8 cellular contexts compared by ENCODE assay signal in genomic region chr1:46718727-46719622, GRCh38. TPM values are rescaled to one million over a fixed set of nuclear protein-coding genes. Genes with fewer than 3 reads are reported as not detected.
DNase-seq lines count a peak whose midpoint lies in the region; ATAC-seq and TF ChIP-seq lines count a peak whose summit lies in the region.

Gene EFCAB14, minus strand, starts transcription at chr1:46719114. Its CDS starts 1,027 bp downstream, at chr1:46718087.

- peaks cover 30% of the 10 kb centered on the region for H3K4me1 ChIP-seq in mucosa of descending colon (ENCODE audit: low read depth)

- ATAC-seq in GM21529 (IDR thresholded peaks at IDR 0.05; ENCODE audit: unreplicated experiment) (peak; percentile 96), mucosa of descending colon (peak; percentile 96)

- intact Hi-C loops in mucosa of descending colon (cut with DNase I, micrococcal nuclease), result no loop called here

- H3K27me3 Mint-ChIP-seq in IgD-negative memory B cell, result no peaks in the 10 kb centered on the region

- no peaks in the 10 kb centered on the region for H3K36me3 ChIP-seq in mucosa of descending colon (ENCODE audit: low read depth)

- peak within 1 kb of the TSS; percentile 92 for H3K4me3 ChIP-seq in epithelial cell of esophagus (ENCODE audit: low read length)
- peak within 1 kb of the TSS; percentile 91 for H3K4me3 ChIP-seq in mucosa of descending colon

- peak within 1 kb of the TSS; percentile 83 to 94 (median 89) for H3K4me3 Mint-ChIP-seq in IgD-negative memory B cell

- H3K27ac Mint-ChIP-seq in IgD-negative memory B cell, result peak within 1 kb of the TSS; percentile 88 to 95 (median 93)

- H3K9me3 Mint-ChIP-seq in IgD-negative memory B cell, result no peaks in the 10 kb centered on the region

- peaks cover 5% of the 10 kb centered on the region for H3K36me3 Mint-ChIP-seq in IgD-negative memory B cell

- DNase-seq in DMS 273 treated with DMSO at 0.1 percent for 48 hours (lab: John Stamatoyannopoulos, UW) (peak; percentile 76), OCI-M2 (lab: John Stamatoyannopoulos, UW; ENCODE audit: unreplicated experiment) (peak; percentile 60), activated T-cell treated with anti-CD3 and anti-CD28 coated beads for 48 hours (ENCODE audit: low read depth) (peak; percentile 99), epithelial cell of esophagus (ENCODE audit: low read depth) (peak; percentile 99), mucosa of descending colon (peak; percentile 99 to 100 (median 99))
- DNase-seq in stimulated activated CD8-positive, alpha-beta memory T cell treated with anti-CD3 and anti-CD28 coated beads, Interleukin-4, amount 100 ng/mL, for 24 hours (ENCODE audit: low read depth), result peak; percentile 99

- peaks cover 31 to 40% (median 34%) of the 10 kb centered on the region in 3 donors for H3K4me1 Mint-ChIP-seq in IgD-negative memory B cell

- TF ChIP-seq CTCF in epithelial cell of esophagus (IDR thresholded peaks at IDR 0.05; ENCODE audit: insufficient read depth, low read depth, low read length, missing control alignments) (no peak), mucosa of descending colon (IDR thresholded peaks at IDR 0.05) (no peak)

- no peaks in the 10 kb centered on the region for H3K9me3 ChIP-seq in mucosa of descending colon

RNA-seq across cellular contexts. Expression of gene EFCAB14, which starts in this region (rescaled TPM):
- polyA plus RNA-seq in IgD-negative memory B cell, result 88.1 TPM
- total RNA-seq in mucosa of descending colon, result 100 to 1,000 TPM; 115 to 137 (median 122) TPM

Comparison
In these comparisons a context has a peak if more than half of its experiments do, and no peak if none do; other contexts are left out.
1. Peak in every context shown above with its lines: DNase-seq, ATAC-seq and H3K4me3 ChIP-seq.